ENCODE assay signal across 8 cellular contexts in genomic region chr16:88706288-88706964, GRCh38. TPM values are rescaled to one million over a fixed set of nuclear protein-coding genes. Genes with fewer than 3 reads are reported as not detected.
A peak's percentile ranks its signal among the peaks of the same experiment; 100 is the strongest.
DNase-seq lines count a peak whose midpoint lies in the region; ATAC-seq and TF ChIP-seq lines count a peak whose summit lies in the region.

CTU2 (plus strand) TSS chr16:88706503; CDS start chr16:88706531, 28 bp downstream.
A gene with protein sequence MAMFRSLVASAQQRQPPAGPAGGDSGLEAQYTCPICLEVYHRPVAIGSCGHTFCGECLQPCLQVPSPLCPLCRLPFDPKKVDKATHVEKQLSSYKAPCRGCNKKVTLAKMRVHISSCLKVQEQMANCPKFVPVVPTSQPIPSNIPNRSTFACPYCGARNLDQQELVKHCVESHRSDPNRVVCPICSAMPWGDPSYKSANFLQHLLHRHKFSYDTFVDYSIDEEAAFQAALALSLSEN (minus strand): TSS chr16:88706408. CDS start chr16:88706325, 83 bp downstream.

- H3K4me1 ChIP-seq in HCT116 (ENCODE audit: control insufficient read depth in 1 of 2, insufficient read depth in 2 of 2, low read length in 2 of 2) (peaks cover 17 to 19% of the 10 kb centered on the region in 2 experiments), adrenal gland (replicated peaks in 1 of 2) (peaks cover 19 to 40% of the 10 kb centered on the region in 2 donors), heart right ventricle (peaks cover 14 to 61% (median 50%) of the 10 kb centered on the region in 9 donors), upper lobe of right lung (peaks cover 49% of the 10 kb centered on the region)

- peak within 1 kb of the TSS; percentile 84 for H3K4me2 ChIP-seq in HCT116 (ENCODE audit: low read length)

- DNase-seq in GM04504 (ENCODE audit: low read depth), result peak; percentile 69
- DNase-seq in HCT116 (ENCODE audit: low read depth, low spot score), result peak; percentile 83
- peak; percentile 71 for DNase-seq in MV-4-11 (lab: John Stamatoyannopoulos, UW)
- peak; percentile 89 to 95 (median 92) for DNase-seq in adrenal gland
- DNase-seq in heart right ventricle, result peak; percentile 91 to 94
- DNase-seq in posterior vena cava (ENCODE audit: low spot score), result peak; percentile 98
- DNase-seq in upper lobe of right lung, result peak; percentile 96

- H3K36me3 ChIP-seq in HCT116 (ENCODE audit: control insufficient read depth in 1 of 2, insufficient read depth in 2 of 2, low read length in 2 of 2) (0 out of 4 replicates have a peak, but pooled peaks cover 2 to 5% of the 10 kb centered on the region in 2 experiments), adrenal gland (replicated peaks in 1 of 2) (no peaks in the 10 kb centered on the region), heart right ventricle (peaks cover 0 to 24% (median 0%) of the 10 kb centered on the region in 9 donors), upper lobe of right lung (no peaks in the 10 kb centered on the region)

- TF ChIP-seq RAD21 in HCT116 (IDR thresholded peaks at IDR 0.05; ENCODE audit: low read depth), result no peak

- RAD21 ChIA-PET in HCT116 (lab: Charles Lee; ENCODE audit: low non-redundant PET in 1 of 2, low total read pairs in 2 of 2, uncharacterized antibody in 2 of 2, unreplicated experiment in 2 of 2), result no interaction called here

- BruUV-seq in HCT116 (replicated peaks; lab: Mats Ljungman, UMichigan), result no TSS peak

- no peaks in the 10 kb centered on the region for H3K9me2 ChIP-seq in HCT116 (ENCODE audit: insufficient read depth)

- H4K20me1 ChIP-seq in HCT116 (ENCODE audit: insufficient read depth), result no peaks in the 10 kb centered on the region

- H3K9me3 ChIP-seq in HCT116 (ENCODE audit: control insufficient read depth in 1 of 2, insufficient read depth in 1 of 2, low read depth in 1 of 2, low read length in 2 of 2) (no peaks in the 10 kb centered on the region), adrenal gland (replicated peaks in 1 of 3) (no peaks in the 10 kb centered on the region), heart right ventricle (no peaks in the 10 kb centered on the region), upper lobe of right lung (no peaks in the 10 kb centered on the region)

- TF ChIP-seq POLR2A in HCT116 (IDR thresholded peaks at IDR 0.05; ENCODE audit: borderline replicate concordance, extremely low read depth, insufficient read depth, insufficient read length), result peak; percentile 53
- peak; percentile 69 to 86 for TF ChIP-seq POLR2A in adrenal gland (IDR thresholded peaks at IDR 0.05)

- H3K4me3 ChIP-seq in HCT116 (replicated peaks in 1 of 2; ENCODE audit: low read depth in 1 of 2, low read length in 2 of 2), result peak within 1 kb of the TSS; percentile 85 to 100
- H3K4me3 ChIP-seq in adrenal gland, result peak within 1 kb of the TSS; percentile 66 to 98 (median 84)
- peak within 1 kb of the TSS; percentile 76 to 100 (median 99) for H3K4me3 ChIP-seq in heart right ventricle
- H3K4me3 ChIP-seq in upper lobe of right lung, result peak within 1 kb of the TSS; percentile 99

- intact Hi-C loops in HCT116 (cut with micrococcal nuclease) (no loop called here), adrenal gland (cut with DNase I) (no loop called here), heart right ventricle (cut with DNase I) (loop anchor here in 4 of 10 donors (5.0 to 10.0 kb wide), 3 partner anchors 44 to 134 kb away; partner anchors contain the start of genes ZC3H18 (in 4 of the 4) and MVD (in 1 of the 4)), posterior vena cava (cut with DNase I) (loop anchor here in 1 of 2 donors (10.0 kb wide), 1 partner anchor 938 kb away; no protein-coding TSS in a partner anchor), upper lobe of right lung (cut with DNase I) (no loop called here)
- intact Hi-C loops in T-helper 1 cell treated with Interleukin-12 subunit alpha and Interleukin-12 subunit beta and Interleukin-4 antibody, amounts not matched to agents 30 ng/mL and 1 ng/mL, for 36 hours (cut with micrococcal nuclease), result loop anchor here (1.0 to 5.0 kb wide), 5 partner anchors 20 to 801 kb away; partner anchors contain the start of genes CYBA, MVD, SNAI3 and SPG7

- H3K27ac ChIP-seq in HCT116 (ENCODE audit: low read depth, low read length) (peak within 1 kb of the TSS; percentile 73), adrenal gland (peak within 1 kb of the TSS in 4 of 5 donors; percentile 34 to 97 (median 72)), heart right ventricle (peak within 1 kb of the TSS; percentile 62 to 97 (median 84)), upper lobe of right lung (peak within 1 kb of the TSS; percentile 84)

- POLR2A ChIA-PET in HCT116 (lab: Charles Lee), result no interaction called here

- no peaks in the 10 kb centered on the region for H3K27me3 ChIP-seq in HCT116 (ENCODE audit: insufficient read depth, low read length)
- no peaks in the 10 kb centered on the region for H3K27me3 ChIP-seq in adrenal gland
- no peaks in the 10 kb centered on the region for H3K27me3 ChIP-seq in heart right ventricle
- H3K27me3 ChIP-seq in upper lobe of right lung, result no peaks in the 10 kb centered on the region

- CTCF ChIA-PET in HCT116 (lab: Charles Lee), result interaction anchor here (1.8 kb wide), 1 partner anchor 31 kb away, joined by 9 read pairs; no protein-coding TSS in a partner anchor

- ATAC-seq in HCT116, result peak; percentile 84
- ATAC-seq in heart right ventricle, result peak; percentile 79 to 90 (median 86)
- peak; percentile 84 for ATAC-seq in upper lobe of right lung

- H3K9ac ChIP-seq in HCT116 (ENCODE audit: low read length), result peak within 1 kb of the TSS; percentile 76

- TF ChIP-seq CTCF in HCT116 (IDR thresholded peaks at IDR 0.05 in 2 of 3, conservative IDR thresholded peaks at IDR 0.05 in 1 of 3; ENCODE audit: borderline replicate concordance in 1 of 3, insufficient read depth in 1 of 3, low read depth in 2 of 3, low read length in 2 of 3) (no peak), adrenal gland (IDR thresholded peaks at IDR 0.05) (no peak), heart right ventricle (IDR thresholded peaks at IDR 0.05) (no peak), upper lobe of right lung (IDR thresholded peaks at IDR 0.05) (no peak)

- WGBS in adrenal gland, 4 donors, result 0 to 1% (median 0%) methylated on average over 4 to 76 of the region's 76 CpGs
- WGBS in heart right ventricle, 2 donors, result 0% methylated on average over 69 to 76 of the region's 76 CpGs

- peaks cover 54% of the 10 kb centered on the region for H3K79me2 ChIP-seq in HCT116 (ENCODE audit: insufficient read depth, low read length)

- no peak within 1 kb of the TSS for H2AFZ ChIP-seq in HCT116 (ENCODE audit: low read depth, low read length, poor library complexity, severe bottlenecking)

TF ChIP-seq in HCT116, 20 proteins besides CTCF, POLR2A, EP300 and RAD21 (continues in another document):
- peak; percentile 60 for TF ChIP-seq TCF7L2 (IDR thresholded peaks at IDR 0.05; ENCODE audit: borderline replicate concordance, extremely low read depth, insufficient read depth, insufficient read length)
- TF ChIP-seq EZH2 (IDR thresholded peaks at IDR 0.05), result no peak
- TF ChIP-seq SP1 (IDR thresholded peaks at IDR 0.05; ENCODE audit: low read depth), result no peak; the same call in 1 of the 2 replicates
- peak; percentile 94 for TF ChIP-seq POLR2AphosphoS5 (IDR thresholded peaks at IDR 0.05; ENCODE audit: low read depth, low read length)
- TF ChIP-seq, protein P1, sequence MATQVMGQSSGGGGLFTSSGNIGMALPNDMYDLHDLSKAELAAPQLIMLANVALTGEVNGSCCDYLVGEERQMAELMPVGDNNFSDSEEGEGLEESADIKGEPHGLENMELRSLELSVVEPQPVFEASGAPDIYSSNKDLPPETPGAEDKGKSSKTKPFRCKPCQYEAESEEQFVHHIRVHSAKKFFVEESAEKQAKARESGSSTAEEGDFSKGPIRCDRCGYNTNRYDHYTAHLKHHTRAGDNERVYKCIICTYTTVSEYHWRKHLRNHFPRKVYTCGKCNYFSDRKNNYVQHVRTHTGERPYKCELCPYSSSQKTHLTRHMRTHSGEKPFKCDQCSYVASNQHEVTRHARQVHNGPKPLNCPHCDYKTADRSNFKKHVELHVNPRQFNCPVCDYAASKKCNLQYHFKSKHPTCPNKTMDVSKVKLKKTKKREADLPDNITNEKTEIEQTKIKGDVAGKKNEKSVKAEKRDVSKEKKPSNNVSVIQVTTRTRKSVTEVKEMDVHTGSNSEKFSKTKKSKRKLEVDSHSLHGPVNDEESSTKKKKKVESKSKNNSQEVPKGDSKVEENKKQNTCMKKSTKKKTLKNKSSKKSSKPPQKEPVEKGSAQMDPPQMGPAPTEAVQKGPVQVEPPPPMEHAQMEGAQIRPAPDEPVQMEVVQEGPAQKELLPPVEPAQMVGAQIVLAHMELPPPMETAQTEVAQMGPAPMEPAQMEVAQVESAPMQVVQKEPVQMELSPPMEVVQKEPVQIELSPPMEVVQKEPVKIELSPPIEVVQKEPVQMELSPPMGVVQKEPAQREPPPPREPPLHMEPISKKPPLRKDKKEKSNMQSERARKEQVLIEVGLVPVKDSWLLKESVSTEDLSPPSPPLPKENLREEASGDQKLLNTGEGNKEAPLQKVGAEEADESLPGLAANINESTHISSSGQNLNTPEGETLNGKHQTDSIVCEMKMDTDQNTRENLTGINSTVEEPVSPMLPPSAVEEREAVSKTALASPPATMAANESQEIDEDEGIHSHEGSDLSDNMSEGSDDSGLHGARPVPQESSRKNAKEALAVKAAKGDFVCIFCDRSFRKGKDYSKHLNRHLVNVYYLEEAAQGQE (IDR thresholded peaks at IDR 0.05; ENCODE audit: low read depth), result no peak
- TF ChIP-seq SIN3A (IDR thresholded peaks at IDR 0.05; ENCODE audit: low read depth), result peak; percentile 100
- peak; percentile 88 for TF ChIP-seq YY1 (IDR thresholded peaks at IDR 0.05; ENCODE audit: extremely low read depth, insufficient replicate concordance, low read depth, low read length)
- no peak for TF ChIP-seq CEBPB (IDR thresholded peaks at IDR 0.05; ENCODE audit: low read depth)

RNA-seq across cellular contexts. Expression of gene CTU2, which starts in this region (rescaled TPM):
- total RNA-seq in HCT116 (2021; ENCODE audit: unreplicated experiment), result 71.3 TPM
- 40.4 and 63.0 TPM in 2 replicates for polyA plus RNA-seq in HCT116 (2012)
- 33.3 and 34.5 TPM in 2 replicates for total RNA-seq in T-helper 1 cell treated with Interleukin-12 subunit alpha and Interleukin-12 subunit beta and Interleukin-4 antibody, amounts not matched to agents 30 ng/mL and 1 ng/mL, for 36 hours
- total RNA-seq in adrenal gland, result 10 to 100 TPM in 5 of 8 donors, 1 to 10 TPM in 3; 8.0 to 24.7 (median 14.0) TPM
- polyA plus RNA-seq in adrenal gland, result 10 to 100 TPM in 2 of 3 donors, 1 to 10 TPM in 1; 3.6 to 43.8 (median 32.5) TPM
- 10 to 100 TPM; 11.8 to 17.3 (median 13.2) TPM for total RNA-seq in heart right ventricle
- 10 to 100 TPM; 22.3 to 22.6 TPM for polyA plus RNA-seq in heart right ventricle
- 10 to 100 TPM; 17.2 to 20.4 TPM for total RNA-seq in posterior vena cava
- total RNA-seq in upper lobe of right lung, result 21.3 TPM

RNA-seq across cellular contexts. Expression of the second gene that starts in this region (rescaled TPM):
- 39.4 TPM for total RNA-seq in HCT116 (2021; ENCODE audit: unreplicated experiment)
- 21.5 and 22.1 TPM in 2 replicates for polyA plus RNA-seq in HCT116 (2012)
- total RNA-seq in T-helper 1 cell treated with Interleukin-12 subunit alpha and Interleukin-12 subunit beta and Interleukin-4 antibody, amounts not matched to agents 30 ng/mL and 1 ng/mL, for 36 hours, result 132 and 139 TPM in 2 replicates
- total RNA-seq in adrenal gland, result 10 to 100 TPM; 11.3 to 40.6 (median 31.1) TPM
- 10 to 100 TPM in 2 of 3 donors, 1 to 10 TPM in 1; 3.0 to 86.3 (median 25.1) TPM for polyA plus RNA-seq in adrenal gland
- 10 to 100 TPM; 11.8 to 19.1 (median 14.3) TPM for total RNA-seq in heart right ventricle
- 10 to 100 TPM; 13.0 to 38.0 TPM for polyA plus RNA-seq in heart right ventricle
- total RNA-seq in posterior vena cava, result 10 to 100 TPM; 16.8 to 19.0 TPM
- total RNA-seq in upper lobe of right lung, result 50.6 TPM

Comparison
In these comparisons a context has a peak if more than half of its experiments do, and no peak if none do; other contexts are left out.
1. Peak in every context shown above with its lines: DNase-seq, ATAC-seq, H3K4me3 ChIP-seq and H3K27ac ChIP-seq.